Comparison of ENCODE assay signal across 22 cellular contexts in the genomic region with DNA sequence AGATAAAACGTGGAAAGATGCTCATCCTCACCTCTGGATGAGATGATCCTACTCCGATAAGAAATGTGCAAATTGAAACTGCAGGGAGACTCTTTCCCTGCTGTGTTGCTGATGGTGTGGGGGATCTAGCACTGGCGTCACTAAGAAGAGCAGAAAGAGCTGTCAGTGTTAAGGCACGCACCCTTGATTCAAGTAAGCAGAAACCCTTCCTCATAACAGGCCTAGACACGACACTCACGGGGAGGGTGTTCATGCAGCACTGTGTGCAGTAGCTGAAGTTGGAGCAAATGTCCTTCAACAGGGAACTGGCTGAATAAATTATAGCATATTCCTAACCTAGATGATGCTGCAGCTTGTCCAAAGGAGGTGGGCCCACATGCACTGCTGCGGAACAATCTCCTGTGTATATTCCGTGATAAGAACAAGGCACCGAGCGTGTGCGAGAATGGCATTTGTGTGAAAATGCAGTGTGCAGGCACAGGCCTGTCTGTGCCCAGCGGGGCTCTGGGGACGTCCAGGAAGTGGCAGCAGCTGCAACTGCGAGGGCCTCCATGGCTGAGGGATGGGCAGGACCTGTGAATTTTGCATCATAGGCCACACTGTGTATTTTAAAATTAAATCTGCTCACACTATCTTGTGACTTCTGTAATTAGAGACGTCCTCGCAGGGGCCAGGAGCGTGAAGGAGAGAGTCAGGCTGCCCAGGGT.
A peak's percentile ranks its signal among the peaks of the same experiment; 100 is the strongest.
DNase-seq lines count a peak whose midpoint lies in the region; ATAC-seq, FAIRE-seq and TF ChIP-seq lines count a peak whose summit lies in the region.
"Had no signal": no experiment of that assay in that cellular context is flagged by ENCODE, and none has a peak within 500 bp of the region (broad histone marks: within the 10 kb centered on the region; RNA-seq: fewer than 3 reads in every experiment).

No MANE protein-coding gene starts in this region.

- TF ChIP-seq CTCF in HepG2 (CRISPR knock-in tag; IDR thresholded peaks at IDR 0.05): no peak

- CTCF ChIA-PET in HepG2 (lab: Yijun Ruan, JAX; ENCODE audit: low intra/inter-chr PET ratio, low total read pairs): no interaction called here

- FAIRE-seq in HepG2 (lab: Jason Lieb, UNC): no peak
- FAIRE-seq: A204.1, frontal cortex had no signal

- no peak overlapping the region for H3K4me3 ChIP-seq in HepG2 (replicated peaks in 1 of 3; ENCODE audit: insufficient read depth in 1 of 3, low read depth in 2 of 3, low read length in 3 of 3)
- H3K4me3 ChIP-seq: BLaER1 treated with 17β-estradiol and CSF1 and Interleukin-3, amounts not matched to agents 10 nM and 100 nM; body of pancreas; SJCRH30 had no signal

- no peaks in the 10 kb centered on the region for H3K4me1 ChIP-seq in HepG2 (ENCODE audit: insufficient read depth, low read length)
- H3K4me1 ChIP-seq: body of pancreas, SJCRH30 had no signal

- no peaks in the 10 kb centered on the region for H4K20me1 ChIP-seq in HepG2 (ENCODE audit: insufficient read depth, low read length)

- WGBS in HepG2 (ENCODE audit: low lambda C conversion rate): 88% methylated on average over 17 of the region's 17 CpGs

- peaks cover 4% of the 10 kb centered on the region for H3K4me1 Mint-ChIP-seq in T-helper 17 cell
- H3K4me1 Mint-ChIP-seq in stimulated activated effector memory CD8-positive, alpha-beta T cell treated with anti-CD3 and anti-CD28 coated beads, Interleukin-12 subunit alpha, Interleukin-12 subunit beta, amount 100 ng/mL, for 72 hours: no peaks in the 10 kb centered on the region
- H3K4me1 Mint-ChIP-seq: activated B cell treated with CpG ODN at 0.5 μM for 24 hours; activated naive CD8-positive, alpha-beta T cell treated with anti-CD3 and anti-CD28 coated beads for 36 hours had no signal

- TF ChIP-seq EP300 in HepG2 (IDR thresholded peaks at IDR 0.05; ENCODE audit: low read depth in 2 of 2, low read length in 2 of 2) (no peak), HepG2 (CRISPR knock-in tag; IDR thresholded peaks at IDR 0.05; ENCODE audit: borderline replicate concordance) (no peak)

- peak overlapping the region; percentile 43 for H3K27ac Mint-ChIP-seq in T-helper 17 cell
- H3K27ac Mint-ChIP-seq in stimulated activated effector memory CD8-positive, alpha-beta T cell treated with anti-CD3 and anti-CD28 coated beads, Interleukin-12 subunit alpha, Interleukin-12 subunit beta, amount 100 ng/mL, for 72 hours: no peak overlapping the region
- H3K27ac Mint-ChIP-seq: activated B cell treated with CpG ODN at 0.5 μM for 24 hours; activated naive CD8-positive, alpha-beta T cell treated with anti-CD3 and anti-CD28 coated beads for 36 hours; T-helper 1 cell treated with Interleukin-12 subunit alpha and Interleukin-12 subunit beta and Interleukin-4 antibody, amounts not matched to agents 30 μg/mL and 1 μg/mL, for 36 hours had no signal

- H3K9ac ChIP-seq in HepG2 (ENCODE audit: insufficient read depth, low read depth, low read length): no peak overlapping the region
- H3K9ac ChIP-seq: BLaER1 treated with 17β-estradiol and CSF1 and Interleukin-3, amounts not matched to agents 10 nM and 100 nM had no signal

- ATAC-seq in T-helper 17 cell: no peak
- ATAC-seq in HepG2: no peak
- no peak for ATAC-seq in stimulated activated effector memory CD8-positive, alpha-beta T cell treated with anti-CD3 and anti-CD28 coated beads, Interleukin-12 subunit alpha, Interleukin-12 subunit beta, amount 100 ng/mL, for 72 hours
- no peak for ATAC-seq in GM18511 (IDR thresholded peaks at IDR 0.05; ENCODE audit: unreplicated experiment)
- ATAC-seq: body of pancreas, left colon, right cardiac atrium had no signal

- TF ChIP-seq RAD21 in HepG2 (CRISPR knock-in tag; IDR thresholded peaks at IDR 0.05): no peak

- H3K27me3 Mint-ChIP-seq in T-helper 17 cell: no peaks in the 10 kb centered on the region
- H3K27me3 Mint-ChIP-seq: activated B cell treated with CpG ODN at 0.5 μM for 24 hours; activated naive CD8-positive, alpha-beta T cell treated with anti-CD3 and anti-CD28 coated beads for 36 hours had no signal

- no peak overlapping the region for H3K27ac ChIP-seq in HepG2 (ENCODE audit: extremely low read length, insufficient read depth, low read length)
- H3K27ac ChIP-seq: BLaER1 treated with 17β-estradiol and CSF1 and Interleukin-3, amounts not matched to agents 10 nM and 100 nM; body of pancreas; SJCRH30 had no signal

- POLR2A ChIA-PET in HepG2 (lab: Yijun Ruan, JAX): no interaction called here

- H2AFZ ChIP-seq in HepG2 (ENCODE audit: low read length): no peak overlapping the region

- in situ Hi-C loops in HepG2 (cut with HindIII; ENCODE audit: extremely low pct_ligation_motif_present, low pct_unique_long_range_greater_than_20kb): no loop called here

- peaks cover 16 to 25% of the 10 kb centered on the region in 2 experiments for H3K36me3 ChIP-seq in HepG2 (replicated peaks in 1 of 2; ENCODE audit: control insufficient read depth in 1 of 2, insufficient read depth in 2 of 2, low read length in 2 of 2)

- H3K9me3 Mint-ChIP-seq in stimulated activated effector memory CD8-positive, alpha-beta T cell treated with anti-CD3 and anti-CD28 coated beads, Interleukin-12 subunit alpha, Interleukin-12 subunit beta, amount 100 ng/mL, for 72 hours: no peaks in the 10 kb centered on the region
- H3K9me3 Mint-ChIP-seq: activated B cell treated with CpG ODN at 0.5 μM for 24 hours; activated naive CD8-positive, alpha-beta T cell treated with anti-CD3 and anti-CD28 coated beads for 36 hours; T-helper 1 cell treated with Interleukin-12 subunit alpha and Interleukin-12 subunit beta and Interleukin-4 antibody, amounts not matched to agents 30 μg/mL and 1 μg/mL, for 36 hours had no signal

- H3K36me3 Mint-ChIP-seq in T-helper 17 cell (ENCODE audit: low read depth): peaks cover 2% of the 10 kb centered on the region
- H3K36me3 Mint-ChIP-seq in stimulated activated effector memory CD8-positive, alpha-beta T cell treated with anti-CD3 and anti-CD28 coated beads, Interleukin-12 subunit alpha, Interleukin-12 subunit beta, amount 100 ng/mL, for 72 hours: no peaks in the 10 kb centered on the region

- intact Hi-C loops in HepG2 (cut with micrococcal nuclease; ENCODE audit: unreplicated experiment): no loop called here

- H3K4me2 ChIP-seq in HepG2 (ENCODE audit: low read depth, low read length): no peak overlapping the region
- H3K4me2 ChIP-seq: BLaER1 treated with 17β-estradiol and CSF1 and Interleukin-3, amounts not matched to agents 10 nM and 100 nM had no signal

- no peak overlapping the region for H3K4me3 Mint-ChIP-seq in T-helper 17 cell
- no peak overlapping the region for H3K4me3 Mint-ChIP-seq in stimulated activated effector memory CD8-positive, alpha-beta T cell treated with anti-CD3 and anti-CD28 coated beads, Interleukin-12 subunit alpha, Interleukin-12 subunit beta, amount 100 ng/mL, for 72 hours
- H3K4me3 Mint-ChIP-seq: activated B cell treated with CpG ODN at 0.5 μM for 24 hours; activated naive CD8-positive, alpha-beta T cell treated with anti-CD3 and anti-CD28 coated beads for 36 hours; T-helper 1 cell treated with Interleukin-12 subunit alpha and Interleukin-12 subunit beta and Interleukin-4 antibody, amounts not matched to agents 30 μg/mL and 1 μg/mL, for 36 hours had no signal

- BruUV-seq in HepG2 (replicated peaks; lab: Mats Ljungman, UMichigan): no TSS peak

- H3K9me3 ChIP-seq in T-helper 17 cell (ENCODE audit: control insufficient read depth, low read length, poor library complexity, severe bottlenecking) (no peaks in the 10 kb centered on the region), HepG2 (ENCODE audit: low read length) (no peaks in the 10 kb centered on the region)
- H3K9me3 ChIP-seq: BLaER1 treated with 17β-estradiol and CSF1 and Interleukin-3, amounts not matched to agents 10 nM and 100 nM; body of pancreas; SJCRH30 had no signal

- H3K79me2 ChIP-seq in HepG2 (ENCODE audit: insufficient read depth, low read length): no peaks in the 10 kb centered on the region

- DNase-seq in NCI-H1694 treated with DMSO at 0.1 percent for 48 hours (lab: John Stamatoyannopoulos, UW): peak; percentile 42
- no peak for DNase-seq in NCI-H1694 (lab: John Stamatoyannopoulos, UW)
- no peak for DNase-seq in T-helper 17 cell
- DNase-seq in HepG2 (ENCODE audit: low spot score): no peak
- peak; percentile 61 for DNase-seq in ureter (ENCODE audit: low spot score)
- DNase-seq in DMS 273 (lab: John Stamatoyannopoulos, UW; ENCODE audit: unreplicated experiment): no peak
- no peak for DNase-seq in stimulated activated effector memory CD8-positive, alpha-beta T cell treated with anti-CD3 and anti-CD28 coated beads, Interleukin-12 subunit alpha, Interleukin-12 subunit beta, amount 100 ng/mL, for 72 hours (ENCODE audit: low spot score in 2 of 2)
- DNase-seq: activated B cell treated with CpG ODN at 0.5 μM for 24 hours; activated CD8-positive, alpha-beta memory T cell treated with anti-CD3 and anti-CD28 coated beads for 24 hours; activated naive CD8-positive, alpha-beta T cell treated with anti-CD3 and anti-CD28 coated beads for 36 hours; body of pancreas; DMS 273 treated with DMSO at 0.1 percent for 48 hours; NCI-H2029 treated with DMSO at 0.1 percent for 48 hours; SJCRH30; stimulated activated CD4-positive, alpha-beta T cell treated with anti-CD3 and anti-CD28 coated beads, Interleukin-1b, Interleukin-23, amount 100 ng/mL, for 48 hours had no signal

- no peaks in the 10 kb centered on the region for H3K27me3 ChIP-seq in HepG2 (ENCODE audit: control insufficient read depth in 1 of 2, insufficient read depth in 2 of 2, low read length in 2 of 2)
- H3K27me3 ChIP-seq: BLaER1 treated with 17β-estradiol and CSF1 and Interleukin-3, amounts not matched to agents 10 nM and 100 nM; body of pancreas; SJCRH30 had no signal

- no peak for TF ChIP-seq POLR2A in HepG2 (IDR thresholded peaks at IDR 0.05; ENCODE audit: insufficient read depth in 1 of 2, low read depth in 2 of 2, low read length in 2 of 2)

TF ChIP-seq in HepG2, 621 proteins besides CTCF, POLR2A, EP300 and RAD21:
- TF ChIP-seq SMAD9 (CRISPR knock-in tag; IDR thresholded peaks at IDR 0.05): no peak
- TF ChIP-seq, protein P1, sequence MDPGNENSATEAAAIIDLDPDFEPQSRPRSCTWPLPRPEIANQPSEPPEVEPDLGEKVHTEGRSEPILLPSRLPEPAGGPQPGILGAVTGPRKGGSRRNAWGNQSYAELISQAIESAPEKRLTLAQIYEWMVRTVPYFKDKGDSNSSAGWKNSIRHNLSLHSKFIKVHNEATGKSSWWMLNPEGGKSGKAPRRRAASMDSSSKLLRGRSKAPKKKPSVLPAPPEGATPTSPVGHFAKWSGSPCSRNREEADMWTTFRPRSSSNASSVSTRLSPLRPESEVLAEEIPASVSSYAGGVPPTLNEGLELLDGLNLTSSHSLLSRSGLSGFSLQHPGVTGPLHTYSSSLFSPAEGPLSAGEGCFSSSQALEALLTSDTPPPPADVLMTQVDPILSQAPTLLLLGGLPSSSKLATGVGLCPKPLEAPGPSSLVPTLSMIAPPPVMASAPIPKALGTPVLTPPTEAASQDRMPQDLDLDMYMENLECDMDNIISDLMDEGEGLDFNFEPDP (CRISPR knock-in tag; conservative IDR thresholded peaks at IDR 0.05): 0 out of 2 replicates have a peak, but pooled peaks have one; percentile 51

Comparison
In these comparisons a context has a peak if more than half of its experiments do, and no peak if none do; other contexts are left out.
1. DNase-seq: peak in NCI-H1694 treated with DMSO at 0.1 percent for 48 hours (single experiment) and ureter (single experiment); none in NCI-H1694 (single experiment), T-helper 17 cell (0 of 3), HepG2 (single experiment), DMS 273 (single experiment) and stimulated activated effector memory CD8-positive, alpha-beta T cell treated with anti-CD3 and anti-CD28 coated beads, Interleukin-12 subunit alpha, Interleukin-12 subunit beta, amount 100 ng/mL, for 72 hours (0 of 2).